Comparison of ENCODE assay signal across 30 cellular contexts in genomic region chr14:87152701-87153100, GRCh38.
A peak's percentile ranks its signal among the peaks of the same experiment; 100 is the strongest.
DNase-seq lines count a peak whose midpoint lies in the region; ATAC-seq and TF ChIP-seq lines count a peak whose summit lies in the region.
"Had no signal": no experiment of that assay in that cellular context is flagged by ENCODE, and none has a peak within 500 bp of the region (broad histone marks: within the 10 kb centered on the region; RNA-seq: fewer than 3 reads in every experiment).

No MANE protein-coding gene starts in this region.

- no peak for TF ChIP-seq CTCF in OCI-LY7 (conservative IDR thresholded peaks at IDR 0.05; ENCODE audit: low read length)

- DNase-seq in Ammon's horn (ENCODE audit: low spot score) (peak; percentile 43), DMS53 treated with DMSO at 0.1 percent for 48 hours (lab: John Stamatoyannopoulos, UW; ENCODE audit: unreplicated experiment) (peak; percentile 21), NCI-H345 (lab: John Stamatoyannopoulos, UW) (peak; percentile 38), OCI-LY7 (ENCODE audit: low spot score) (peak; percentile 88), KG1 (lab: John Stamatoyannopoulos, UW) (no peak), EL (no peak)
- no peak for DNase-seq in activated T-helper 2 cell treated with anti-CD3 and anti-CD28 coated beads, Interferon-gamma antibody, Interleukin-2, Interleukin-4, amounts not matched to agents 10 μg/mL and 5 μg/mL and 100 μg/mL, durations not matched to agents 14 hours and 24 hours and 36 hours (ENCODE audit: low spot score)
- DNase-seq: activated CD4-positive, alpha-beta T cell treated with anti-CD3 and anti-CD28 coated beads, Interleukin-2, amount 10 ng/mL, durations not matched to agents 24 days and 14 days; activated effector memory CD4-positive, alpha-beta T cell treated with anti-CD3 and anti-CD28 coated beads, Interleukin-2, amount 50 U/mL, for 16 hours; activated naive CD8-positive, alpha-beta T cell treated with anti-CD3 and anti-CD28 coated beads for 36 hours; anterior cingulate cortex; CD4-positive, alpha-beta memory T cell; DMS153; foreskin melanocyte; heart left ventricle; left ventricle myocardium superior; NCI-H187 treated with DMSO at 0.1 percent for 48 hours; NCI-H226; psoas muscle; sigmoid colon; stimulated activated CD4-positive, alpha-beta T cell treated with anti-CD3 and anti-CD28 coated beads, Interleukin-12 subunit alpha, Interleukin-12 subunit beta, amount 100 ng/mL, for 4 hours; stimulated activated CD4-positive, alpha-beta T cell treated with anti-CD3 and anti-CD28 coated beads, Interleukin-2, amount 100 ng/mL, for 48 hours; T-helper 9 cell; tibial artery had no signal

- peaks cover 17% of the 10 kb centered on the region; the same call in 1 of the 2 replicates for H3K9me3 ChIP-seq in OCI-LY7 (ENCODE audit: low read length)
- H3K9me3 ChIP-seq: breast epithelium, HAP-1, heart left ventricle, psoas muscle, sigmoid colon, tibial artery had no signal

- H3K9me2 ChIP-seq in OCI-LY7 (ENCODE audit: insufficient read depth, low read length), result no peaks in the 10 kb centered on the region

- no TSS peak for BruUV-seq in OCI-LY7 (replicated peaks; lab: Mats Ljungman, UMichigan)

- intact Hi-C loops in OCI-LY7 (cut with micrococcal nuclease; ENCODE audit: unreplicated experiment), result loop anchor here (2.0 kb wide), 1 partner anchor 86 kb away; no protein-coding TSS in a partner anchor
- intact Hi-C loops in activated T-helper 2 cell treated with anti-CD3 and anti-CD28 coated beads, Interferon-gamma antibody, Interleukin-2, Interleukin-4, amounts not matched to agents 10 μg/mL and 5 μg/mL and 100 μg/mL, durations not matched to agents 14 hours and 24 hours and 36 hours (cut with micrococcal nuclease), result no loop called here

- H3K4me2 ChIP-seq in OCI-LY7 (ENCODE audit: low read length), result peak overlapping the region; percentile 54

- H4K20me1 ChIP-seq in OCI-LY7 (ENCODE audit: insufficient read depth, low read length), result no peaks in the 10 kb centered on the region

- no peaks in the 10 kb centered on the region for H3K79me2 ChIP-seq in OCI-LY7 (ENCODE audit: insufficient read depth, low read depth, low read length)

- no peaks in the 10 kb centered on the region for H3K27me3 Mint-ChIP-seq in activated T-helper 2 cell treated with anti-CD3 and anti-CD28 coated beads, Interferon-gamma antibody, Interleukin-2, Interleukin-4, amounts not matched to agents 10 μg/mL and 5 μg/mL and 100 μg/mL, durations not matched to agents 14 hours and 24 hours and 36 hours (ENCODE audit: low read depth)
- H3K27me3 Mint-ChIP-seq: activated CD4-positive, alpha-beta T cell treated with anti-CD3 and anti-CD28 coated beads, Interleukin-2, amount 10 ng/mL, durations not matched to agents 24 days and 14 days; activated naive CD8-positive, alpha-beta T cell treated with anti-CD3 and anti-CD28 coated beads for 36 hours; B cell; CD4-positive, alpha-beta memory T cell had no signal

- H3K27ac Mint-ChIP-seq in activated T-helper 2 cell treated with anti-CD3 and anti-CD28 coated beads, Interferon-gamma antibody, Interleukin-2, Interleukin-4, amounts not matched to agents 10 μg/mL and 5 μg/mL and 100 μg/mL, durations not matched to agents 14 hours and 24 hours and 36 hours, result no peak overlapping the region
- H3K27ac Mint-ChIP-seq: activated CD4-positive, alpha-beta T cell treated with anti-CD3 and anti-CD28 coated beads, Interleukin-2, amount 10 ng/mL, durations not matched to agents 24 days and 14 days; activated naive CD8-positive, alpha-beta T cell treated with anti-CD3 and anti-CD28 coated beads for 36 hours; B cell; CD4-positive, alpha-beta memory T cell; WTC11 had no signal

- H3K27ac ChIP-seq in OCI-LY7 (ENCODE audit: low read depth, low read length, poor library complexity, severe bottlenecking), result peak overlapping the region; percentile 80
- H3K27ac ChIP-seq: breast epithelium, heart left ventricle, psoas muscle, sigmoid colon, tibial artery had no signal

- no peak overlapping the region for H3K4me3 Mint-ChIP-seq in activated T-helper 2 cell treated with anti-CD3 and anti-CD28 coated beads, Interferon-gamma antibody, Interleukin-2, Interleukin-4, amounts not matched to agents 10 μg/mL and 5 μg/mL and 100 μg/mL, durations not matched to agents 14 hours and 24 hours and 36 hours (ENCODE audit: low read depth)
- H3K4me3 Mint-ChIP-seq: activated CD4-positive, alpha-beta T cell treated with anti-CD3 and anti-CD28 coated beads, Interleukin-2, amount 10 ng/mL, durations not matched to agents 24 days and 14 days; activated naive CD8-positive, alpha-beta T cell treated with anti-CD3 and anti-CD28 coated beads for 36 hours; B cell; CD4-positive, alpha-beta memory T cell; WTC11 had no signal

- H3K36me3 ChIP-seq in OCI-LY7 (ENCODE audit: insufficient read depth, low read length), result peaks cover 16% of the 10 kb centered on the region
- H3K36me3 ChIP-seq: breast epithelium, HAP-1, heart left ventricle, sigmoid colon, tibial artery had no signal

- no peaks in the 10 kb centered on the region for H3K36me3 Mint-ChIP-seq in activated T-helper 2 cell treated with anti-CD3 and anti-CD28 coated beads, Interferon-gamma antibody, Interleukin-2, Interleukin-4, amounts not matched to agents 10 μg/mL and 5 μg/mL and 100 μg/mL, durations not matched to agents 14 hours and 24 hours and 36 hours (ENCODE audit: low read depth)
- H3K36me3 Mint-ChIP-seq: activated naive CD8-positive, alpha-beta T cell treated with anti-CD3 and anti-CD28 coated beads for 36 hours; CD4-positive, alpha-beta memory T cell; WTC11 had no signal

- H2AFZ ChIP-seq in OCI-LY7 (ENCODE audit: low read length), result peak overlapping the region; percentile 51; the same call in 1 of the 2 replicates

- no peaks in the 10 kb centered on the region for H3K4me1 Mint-ChIP-seq in activated T-helper 2 cell treated with anti-CD3 and anti-CD28 coated beads, Interferon-gamma antibody, Interleukin-2, Interleukin-4, amounts not matched to agents 10 μg/mL and 5 μg/mL and 100 μg/mL, durations not matched to agents 14 hours and 24 hours and 36 hours (ENCODE audit: low read depth)
- H3K4me1 Mint-ChIP-seq: activated CD4-positive, alpha-beta T cell treated with anti-CD3 and anti-CD28 coated beads, Interleukin-2, amount 10 ng/mL, durations not matched to agents 24 days and 14 days; activated naive CD8-positive, alpha-beta T cell treated with anti-CD3 and anti-CD28 coated beads for 36 hours; B cell; CD4-positive, alpha-beta memory T cell had no signal

- no peak for ATAC-seq in GM18498 (IDR thresholded peaks at IDR 0.05; ENCODE audit: unreplicated experiment)
- ATAC-seq: heart left ventricle, left ventricle myocardium superior, psoas muscle, WTC11 had no signal

- CTCF ChIA-PET in OCI-LY7 (lab: Charles Lee; ENCODE audit: unreplicated experiment), result interaction anchor here (0.6 kb wide), 1 partner anchor 80 kb away, joined by 3 read pairs; no protein-coding TSS in a partner anchor

- H3K4me3 ChIP-seq in OCI-LY7 (ENCODE audit: low read depth, low read length, poor library complexity, severe bottlenecking), result peak overlapping the region; percentile 49
- H3K4me3 ChIP-seq: breast epithelium, dorsolateral prefrontal cortex, HAP-1, heart left ventricle, psoas muscle, sigmoid colon, tibial artery had no signal

- peaks cover 13% of the 10 kb centered on the region for H3K9me3 Mint-ChIP-seq in activated T-helper 2 cell treated with anti-CD3 and anti-CD28 coated beads, Interferon-gamma antibody, Interleukin-2, Interleukin-4, amounts not matched to agents 10 μg/mL and 5 μg/mL and 100 μg/mL, durations not matched to agents 14 hours and 24 hours and 36 hours
- H3K9me3 Mint-ChIP-seq: activated CD4-positive, alpha-beta T cell treated with anti-CD3 and anti-CD28 coated beads, Interleukin-2, amount 10 ng/mL, durations not matched to agents 24 days and 14 days had no signal

- POLR2A ChIA-PET in OCI-LY7 (lab: Charles Lee), result interaction anchor here (0.6 to 2.5 kb wide), 10 partner anchors 10 to 1503 kb away, joined by 3 to 15 read pairs (median 3); no protein-coding TSS in a partner anchor

- peaks cover 66% of the 10 kb centered on the region for H3K4me1 ChIP-seq in OCI-LY7 (ENCODE audit: insufficient read depth, low read length, poor library complexity, severe bottlenecking)
- H3K4me1 ChIP-seq: breast epithelium, HAP-1, heart left ventricle, psoas muscle, tibial artery had no signal

Comparison
In these comparisons a context has a peak if more than half of its experiments do, and no peak if none do; other contexts are left out.
1. DNase-seq: peak in Ammon's horn (single experiment), DMS53 treated with DMSO at 0.1 percent for 48 hours (single experiment), NCI-H345 (single experiment) and OCI-LY7 (single experiment); none in activated T-helper 2 cell treated with anti-CD3 and anti-CD28 coated beads, Interferon-gamma antibody, Interleukin-2, Interleukin-4, amounts not matched to agents 10 μg/mL and 5 μg/mL and 100 μg/mL, durations not matched to agents 14 hours and 24 hours and 36 hours (single experiment), KG1 (single experiment) and EL (single experiment).